8 cellular contexts compared by ENCODE assay signal in the genomic region with DNA sequence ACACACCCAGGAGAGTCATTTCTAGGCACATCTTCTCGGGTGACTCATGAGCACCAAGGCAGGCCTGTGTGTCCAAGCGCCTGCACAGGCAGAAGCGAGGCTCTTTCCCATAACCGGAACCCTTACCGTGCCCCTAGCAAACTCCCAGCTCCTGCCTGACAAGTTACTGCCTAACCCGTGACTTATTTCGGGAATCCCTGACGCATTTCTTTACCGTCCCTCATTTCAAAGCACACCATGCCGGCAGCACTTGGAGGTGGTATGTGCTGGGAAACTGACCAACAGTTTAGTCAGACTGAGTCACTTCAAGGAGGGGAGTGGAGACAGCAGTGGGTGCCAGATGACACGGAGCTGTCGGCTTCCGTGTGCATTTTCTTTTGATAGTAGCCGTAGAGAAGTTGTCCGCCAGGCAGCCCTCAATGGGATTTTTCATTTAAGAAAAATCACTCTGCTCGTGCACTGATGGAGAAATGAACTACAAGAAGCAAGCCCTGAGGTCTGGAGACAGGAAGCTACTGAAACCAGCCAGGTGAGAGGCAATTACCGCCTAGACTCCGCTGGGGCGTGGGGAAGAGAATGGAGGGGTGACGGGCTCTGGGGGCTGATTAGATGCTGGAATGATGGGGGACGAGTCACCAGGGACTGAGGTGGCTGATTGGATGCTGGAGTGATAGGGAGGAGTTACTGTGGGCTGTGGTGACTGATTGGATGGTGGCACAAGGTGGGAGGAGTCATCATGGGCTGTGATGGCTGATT. TPM values are rescaled to one million over a fixed set of nuclear protein-coding genes. Genes with fewer than 3 reads are reported as not detected.
DNase-seq lines count a peak whose midpoint lies in the region; ATAC-seq and TF ChIP-seq lines count a peak whose summit lies in the region.

No MANE protein-coding gene starts in this region.

- peak; percentile 100 for DNase-seq in HCEC 1CT
- peak; percentile 71 for DNase-seq in left cardiac atrium
- DNase-seq in smooth muscle cell (lab: John Stamatoyannopoulos, UW; ENCODE audit: unreplicated experiment): peak; percentile 44
- DNase-seq in NCI-H1436 treated with DMSO at 0.1 percent for 48 hours (lab: John Stamatoyannopoulos, UW): no peak
- no peak for DNase-seq in activated CD8-positive, alpha-beta memory T cell treated with anti-CD3 and anti-CD28 coated beads, Interleukin-2, amount 50 U/mL, for 4 hours
- DNase-seq in activated effector memory CD4-positive, alpha-beta T cell treated with anti-CD3 and anti-CD28 coated beads, Interleukin-2, amount 50 U/mL, for 16 hours: no peak
- DNase-seq in activated CD4-positive, alpha-beta T cell treated with anti-CD3 and anti-CD28 coated beads for 36 hours: no peak

- H3K4me1 ChIP-seq in smooth muscle cell (ENCODE audit: low read depth): peaks cover 5% of the 10 kb centered on the region

- H4K20me1 ChIP-seq in smooth muscle cell (ENCODE audit: low read depth): no peaks in the 10 kb centered on the region

- POLR2A ChIA-PET in activated CD4-positive, alpha-beta T cell treated with anti-CD3 and anti-CD28 coated beads for 36 hours (lab: Charles Lee): no interaction called here

- H3K27ac Mint-ChIP-seq in activated CD4-positive, alpha-beta T cell treated with anti-CD3 and anti-CD28 coated beads for 36 hours: no peak overlapping the region

- H3K4me1 Mint-ChIP-seq in activated CD4-positive, alpha-beta T cell treated with anti-CD3 and anti-CD28 coated beads for 36 hours: peaks cover 11% of the 10 kb centered on the region

- no peak for TF ChIP-seq CTCF in WI38 (IDR thresholded peaks at IDR 0.05; ENCODE audit: low read depth, low read length)
- no peak for TF ChIP-seq CTCF in smooth muscle cell (IDR thresholded peaks at IDR 0.05; ENCODE audit: borderline replicate concordance, insufficient read depth, poor library complexity, severe bottlenecking)

- no peaks in the 10 kb centered on the region for H3K9me3 ChIP-seq in smooth muscle cell (replicated peaks; ENCODE audit: low read depth)

- H3K36me3 ChIP-seq in smooth muscle cell (ENCODE audit: low read depth): no peaks in the 10 kb centered on the region

- H3K36me3 Mint-ChIP-seq in activated CD4-positive, alpha-beta T cell treated with anti-CD3 and anti-CD28 coated beads for 36 hours (ENCODE audit: low read depth): no peaks in the 10 kb centered on the region

- no peak overlapping the region for H2AFZ ChIP-seq in smooth muscle cell (ENCODE audit: low read depth)

- H3F3A ChIP-seq in smooth muscle cell (ENCODE audit: low read depth): peaks cover 6% of the 10 kb centered on the region

- ATAC-seq in left cardiac atrium: peak; percentile 78 to 93
- ATAC-seq in activated CD4-positive, alpha-beta T cell treated with anti-CD3 and anti-CD28 coated beads for 36 hours: no peak

- no peaks in the 10 kb centered on the region for H3K27me3 ChIP-seq in smooth muscle cell (ENCODE audit: low read depth)

- 20% methylated on average over 21 of the region's 21 CpGs for WGBS in smooth muscle cell (ENCODE audit: low lambda C conversion rate)

- intact Hi-C loops in left cardiac atrium (cut with DNase I): no loop called here
- intact Hi-C loops in activated CD4-positive, alpha-beta T cell treated with anti-CD3 and anti-CD28 coated beads for 36 hours (cut with DNase I, micrococcal nuclease): no loop called here

- CTCF ChIA-PET in activated CD4-positive, alpha-beta T cell treated with anti-CD3 and anti-CD28 coated beads for 36 hours (lab: Charles Lee): interaction anchor here (0.7 kb wide), 1 partner anchor 668 kb away, joined by 3 read pairs; no protein-coding TSS in a partner anchor

- H3K4me2 ChIP-seq in smooth muscle cell: peak overlapping the region; percentile 80

- peak overlapping the region; percentile 65 for H3K4me3 ChIP-seq in WI38 (ENCODE audit: low read depth, low read length)
- peak overlapping the region; percentile 36 for H3K4me3 ChIP-seq in smooth muscle cell

- peak overlapping the region; percentile 91 for H3K9ac ChIP-seq in smooth muscle cell (ENCODE audit: low read depth)

- no peaks in the 10 kb centered on the region for H3K79me2 ChIP-seq in smooth muscle cell (ENCODE audit: low read depth)

- peak overlapping the region; percentile 98 for H3K27ac ChIP-seq in smooth muscle cell (ENCODE audit: low read depth)

- H3K9me3 Mint-ChIP-seq in activated CD4-positive, alpha-beta T cell treated with anti-CD3 and anti-CD28 coated beads for 36 hours (ENCODE audit: low read depth): no peaks in the 10 kb centered on the region

- H3K4me3 Mint-ChIP-seq in activated CD4-positive, alpha-beta T cell treated with anti-CD3 and anti-CD28 coated beads for 36 hours: no peak overlapping the region

- peaks cover 13% of the 10 kb centered on the region for H3K27me3 Mint-ChIP-seq in activated CD4-positive, alpha-beta T cell treated with anti-CD3 and anti-CD28 coated beads for 36 hours

RNA-seq across cellular contexts. Expression of a gene that starts 17.2 kb away (rescaled TPM):
- total RNA-seq in left cardiac atrium: 1 to 10 TPM; 3.0 to 3.5 TPM
- total RNA-seq in smooth muscle cell: 6.1 and 9.9 TPM in 2 replicates
- polyA plus RNA-seq in smooth muscle cell: 6.3 and 7.3 TPM in 2 replicates
- total RNA-seq in activated CD4-positive, alpha-beta T cell treated with anti-CD3 and anti-CD28 coated beads for 36 hours: 1 to 10 TPM in 1 of 2 experiments, under 1 TPM in 1; 0.98 to 1.4 TPM

Comparison
In these comparisons a context has a peak if more than half of its experiments do, and no peak if none do; other contexts are left out.
1. DNase-seq: peak in HCEC 1CT (single experiment), left cardiac atrium (single experiment) and smooth muscle cell (single experiment); none in NCI-H1436 treated with DMSO at 0.1 percent for 48 hours (single experiment), activated CD8-positive, alpha-beta memory T cell treated with anti-CD3 and anti-CD28 coated beads, Interleukin-2, amount 50 U/mL, for 4 hours (single experiment), activated effector memory CD4-positive, alpha-beta T cell treated with anti-CD3 and anti-CD28 coated beads, Interleukin-2, amount 50 U/mL, for 16 hours (single experiment) and activated CD4-positive, alpha-beta T cell treated with anti-CD3 and anti-CD28 coated beads for 36 hours (single experiment).